Comparison of ENCODE assay signal across 24 cellular contexts in genomic region chr3:158458464-158458863, GRCh38.
DNase-seq lines count a peak whose midpoint lies in the region; ATAC-seq, FAIRE-seq and TF ChIP-seq lines count a peak whose summit lies in the region.
"Had no signal": no experiment of that assay in that cellular context is flagged by ENCODE, and none has a peak within 500 bp of the region (broad histone marks: within the 10 kb centered on the region; RNA-seq: fewer than 3 reads in every experiment).

No MANE protein-coding gene starts in this region.

- H3K27me3 ChIP-seq in bronchial epithelial cell (ENCODE audit: control insufficient read depth, insufficient read depth, low read length), result no peaks in the 10 kb centered on the region
- H3K27me3 ChIP-seq: esophagus squamous epithelium, MG63, neutrophil, suprapubic skin had no signal

- DNase-seq in Calu3, result peak; percentile 29
- DNase-seq in LNCaP clone FGC (ENCODE audit: low read depth), result peak; percentile 61
- peak; percentile 20 for DNase-seq in NCI-H526 treated with DMSO at 0.1 percent for 48 hours (lab: John Stamatoyannopoulos, UW)
- peak; percentile 85 for DNase-seq in bronchial epithelial cell (ENCODE audit: low read depth)
- no peak for DNase-seq in MV-4-11 (lab: John Stamatoyannopoulos, UW)
- no peak for DNase-seq in hepatic stellate cell (ENCODE audit: low spot score)
- no peak for DNase-seq in NOMO-1 treated with DMSO at 0.1 percent for 48 hours (lab: John Stamatoyannopoulos, UW; ENCODE audit: unreplicated experiment)
- DNase-seq: activated CD4-positive, alpha-beta T cell treated with anti-CD3 and anti-CD28 coated beads, Interleukin-2, amount 10 ng/mL, durations not matched to agents 24 days and 14 days; C1 segment of cervical spinal cord; cerebellar nuclear complex; esophagus squamous epithelium; GDM1; kidney glomerular epithelial cell; MG63; NCI-H446 treated with DMSO at 0.1 percent for 48 hours; psoas muscle; stimulated activated CD4-positive, alpha-beta T cell treated with anti-CD3 and anti-CD28 coated beads, Interleukin-2, amount 100 ng/mL, for 24 hours; T-helper 2 cell had no signal

- H3K4me3 ChIP-seq in LNCaP clone FGC (ENCODE audit: low read depth, low read length) (no peak overlapping the region), bronchial epithelial cell (ENCODE audit: low read depth, low read length) (no peak overlapping the region)
- H3K4me3 ChIP-seq: esophagus squamous epithelium, MG63, psoas muscle, suprapubic skin had no signal

- H3K9me3 Mint-ChIP-seq in Calu3 (ENCODE audit: low read depth, unreplicated experiment), result no peaks in the 10 kb centered on the region
- H3K9me3 Mint-ChIP-seq: activated CD4-positive, alpha-beta T cell treated with anti-CD3 and anti-CD28 coated beads, Interleukin-2, amount 10 ng/mL, durations not matched to agents 24 days and 14 days; stimulated activated effector memory CD8-positive, alpha-beta T cell treated with anti-CD3 and anti-CD28 coated beads, Interleukin-12 subunit alpha, Interleukin-12 subunit beta, amount 100 ng/mL, for 72 hours had no signal

- ATAC-seq in HG03521 (IDR thresholded peaks at IDR 0.05; ENCODE audit: unreplicated experiment), result no peak
- ATAC-seq: psoas muscle; stimulated activated effector memory CD8-positive, alpha-beta T cell treated with anti-CD3 and anti-CD28 coated beads, Interleukin-12 subunit alpha, Interleukin-12 subunit beta, amount 100 ng/mL, for 72 hours had no signal

- no TSS peak for BruUV-seq in Calu3 (replicated peaks; lab: Mats Ljungman, UMichigan)

- intact Hi-C loops in Calu3 (cut with micrococcal nuclease; ENCODE audit: unreplicated experiment), result loop anchor here (5.0 kb wide), 1 partner anchor 74 kb away; no protein-coding TSS in a partner anchor

- peaks cover 23% of the 10 kb centered on the region for H3K4me1 Mint-ChIP-seq in Calu3 (ENCODE audit: low read depth, unreplicated experiment)
- H3K4me1 Mint-ChIP-seq: activated CD4-positive, alpha-beta T cell treated with anti-CD3 and anti-CD28 coated beads, Interleukin-2, amount 10 ng/mL, durations not matched to agents 24 days and 14 days; stimulated activated effector memory CD8-positive, alpha-beta T cell treated with anti-CD3 and anti-CD28 coated beads, Interleukin-12 subunit alpha, Interleukin-12 subunit beta, amount 100 ng/mL, for 72 hours had no signal

- peaks cover 4% of the 10 kb centered on the region for H3K36me3 Mint-ChIP-seq in Calu3 (ENCODE audit: insufficient read depth, unreplicated experiment)
- H3K36me3 Mint-ChIP-seq: stimulated activated effector memory CD8-positive, alpha-beta T cell treated with anti-CD3 and anti-CD28 coated beads, Interleukin-12 subunit alpha, Interleukin-12 subunit beta, amount 100 ng/mL, for 72 hours had no signal

- H3K27ac Mint-ChIP-seq in Calu3 (ENCODE audit: unreplicated experiment), result peak overlapping the region; percentile 25
- H3K27ac Mint-ChIP-seq: activated CD4-positive, alpha-beta T cell treated with anti-CD3 and anti-CD28 coated beads, Interleukin-2, amount 10 ng/mL, durations not matched to agents 24 days and 14 days; activated naive CD8-positive, alpha-beta T cell; stimulated activated effector memory CD8-positive, alpha-beta T cell treated with anti-CD3 and anti-CD28 coated beads, Interleukin-12 subunit alpha, Interleukin-12 subunit beta, amount 100 ng/mL, for 72 hours had no signal

- no peaks in the 10 kb centered on the region for H3K27me3 Mint-ChIP-seq in Calu3 (ENCODE audit: unreplicated experiment)
- H3K27me3 Mint-ChIP-seq: activated CD4-positive, alpha-beta T cell treated with anti-CD3 and anti-CD28 coated beads, Interleukin-2, amount 10 ng/mL, durations not matched to agents 24 days and 14 days; activated naive CD8-positive, alpha-beta T cell had no signal

- H3K4me3 Mint-ChIP-seq in Calu3 (ENCODE audit: low read depth, unreplicated experiment), result peak overlapping the region; percentile 16
- H3K4me3 Mint-ChIP-seq: activated CD4-positive, alpha-beta T cell treated with anti-CD3 and anti-CD28 coated beads, Interleukin-2, amount 10 ng/mL, durations not matched to agents 24 days and 14 days; activated naive CD8-positive, alpha-beta T cell; stimulated activated effector memory CD8-positive, alpha-beta T cell treated with anti-CD3 and anti-CD28 coated beads, Interleukin-12 subunit alpha, Interleukin-12 subunit beta, amount 100 ng/mL, for 72 hours had no signal

- no peaks in the 10 kb centered on the region for H3K36me3 ChIP-seq in bronchial epithelial cell (ENCODE audit: control insufficient read depth, insufficient read depth, low read length)
- H3K36me3 ChIP-seq: esophagus squamous epithelium, MG63, neutrophil, suprapubic skin had no signal

- CTCF ChIA-PET in Calu3 (lab: Charles Lee), result interaction anchor here (0.6 kb wide), 1 partner anchor 955 kb away, joined by 3 read pairs; the partner anchor contains the start of gene VEPH1

- FAIRE-seq in bronchial epithelial cell (lab: Jason Lieb, UNC), result no peak
- FAIRE-seq: D721Med had no signal

- no peak for TF ChIP-seq CTCF in Calu3 (IDR thresholded peaks at IDR 0.05; ENCODE audit: unreplicated experiment)
- TF ChIP-seq CTCF in LNCaP clone FGC (IDR thresholded peaks at IDR 0.05; ENCODE audit: control insufficient read depth, extremely low read depth, insufficient read depth), result no peak
- TF ChIP-seq CTCF in bronchial epithelial cell (IDR thresholded peaks at IDR 0.05; ENCODE audit: insufficient read depth, low read length, severe bottlenecking), result no peak

Comparison
In these comparisons a context has a peak if more than half of its experiments do, and no peak if none do; other contexts are left out.
1. DNase-seq: peak in Calu3 (single experiment), LNCaP clone FGC (single experiment), NCI-H526 treated with DMSO at 0.1 percent for 48 hours (single experiment) and bronchial epithelial cell (single experiment); none in MV-4-11 (single experiment), hepatic stellate cell (single experiment) and NOMO-1 treated with DMSO at 0.1 percent for 48 hours (single experiment).